In genomic region chr1:93909146-93910050, GRCh38 we compare ENCODE assay signal across 1 cellular context.
TF ChIP-seq lines count a peak whose summit lies in the region.

TSS of gene GCLM (minus strand) at chr1:93909430. CDS start at chr1:93909163, 267 bp downstream.

TF ChIP-seq in IMR-90, 13 proteins besides CTCF, POLR2A, EP300 and RAD21 (continued from another document):
- TF ChIP-seq CEBPB (IDR thresholded peaks at IDR 0.05; ENCODE audit: low read depth, low read length), result no peak
- peak; percentile 100 for TF ChIP-seq NFE2L2 (IDR thresholded peaks at IDR 0.05; ENCODE audit: low read depth, low read length)
- peak; percentile 56 for TF ChIP-seq RCOR1 (IDR thresholded peaks at IDR 0.05; ENCODE audit: insufficient replicate concordance, low read length)
- peak; percentile 40 for TF ChIP-seq FOS (IDR thresholded peaks at IDR 0.05; ENCODE audit: low read depth, low read length)
- peak; percentile 73; the same call in 1 of the 2 replicates for TF ChIP-seq MAZ (IDR thresholded peaks at IDR 0.05; ENCODE audit: borderline replicate concordance, low read depth, low read length)
- TF ChIP-seq BHLHE40 (IDR thresholded peaks at IDR 0.05; ENCODE audit: low read depth, low read length), result peak; percentile 28; the same call in 1 of the 2 replicates
- TF ChIP-seq MAFK (IDR thresholded peaks at IDR 0.05; ENCODE audit: low read depth, low read length), result peak; percentile 94
